ENCODE assay signal across 8 cellular contexts in the genomic region with DNA sequence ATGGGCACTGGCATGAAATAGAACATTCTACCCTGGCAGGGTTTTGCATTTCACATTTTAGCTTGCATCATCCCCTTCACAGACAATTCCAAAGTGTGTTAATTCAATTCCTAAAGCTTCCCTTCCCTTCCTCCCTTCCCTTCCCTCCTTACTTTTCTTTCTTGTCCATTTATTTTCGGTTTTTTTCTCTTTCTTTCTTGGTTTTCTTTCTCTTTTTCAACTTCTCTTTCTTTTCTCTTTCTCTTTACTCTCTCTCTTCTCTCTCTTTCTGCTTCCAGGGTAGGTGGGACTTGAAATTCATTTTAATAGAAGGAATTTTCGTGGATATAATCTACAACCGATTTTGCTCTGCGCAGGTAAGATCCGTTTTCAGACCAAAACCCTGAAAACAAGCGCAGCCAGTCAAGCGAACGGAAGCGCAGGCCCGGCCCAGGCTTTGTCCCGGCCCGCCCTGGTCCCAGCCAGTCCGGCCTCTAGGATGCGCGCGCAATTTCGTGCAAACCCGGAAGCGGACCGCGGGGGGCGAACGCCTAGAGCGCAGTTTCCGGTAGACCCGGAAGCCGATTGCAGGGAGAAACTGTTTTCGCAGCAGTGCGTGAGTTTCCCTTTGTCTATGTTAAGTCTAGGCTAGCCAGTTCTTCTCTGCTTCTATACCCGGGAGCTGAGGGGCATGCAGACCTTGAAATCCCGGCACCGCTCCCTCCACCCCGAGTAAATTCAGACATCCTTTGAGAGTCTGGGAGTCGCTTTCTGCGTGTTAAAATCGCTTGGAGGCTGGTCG. TPM values are rescaled to one million over a fixed set of nuclear protein-coding genes. Genes with fewer than 3 reads are reported as not detected.
A peak's percentile ranks its signal among the peaks of the same experiment; 100 is the strongest.
DNase-seq lines count a peak whose midpoint lies in the region; ATAC-seq, FAIRE-seq and TF ChIP-seq lines count a peak whose summit lies in the region.

A gene (plus strand): TSS at position 540 of the 781 bp plus-strand sequence. CDS start 4,165 bp downstream, outside the sequence.

- H3K27me3 Mint-ChIP-seq in activated naive CD4-positive, alpha-beta T cell treated with anti-CD3 and anti-CD28 coated beads, Interleukin-2, amount 50 U/mL, for 24 hours = no peaks in the 10 kb centered on the region

- peak; percentile 89 for ATAC-seq in GM18520 (IDR thresholded peaks at IDR 0.05; ENCODE audit: unreplicated experiment)

- peak within 1 kb of the TSS; percentile 94 for H3K4me3 Mint-ChIP-seq in activated naive CD4-positive, alpha-beta T cell treated with anti-CD3 and anti-CD28 coated beads, Interleukin-2, amount 50 U/mL, for 24 hours

- H3K9me3 Mint-ChIP-seq in activated naive CD4-positive, alpha-beta T cell treated with anti-CD3 and anti-CD28 coated beads, Interleukin-2, amount 50 U/mL, for 24 hours = peaks cover 32% of the 10 kb centered on the region

- no peak for FAIRE-seq in frontal cortex (lab: Jason Lieb, UNC)

- H3K4me1 Mint-ChIP-seq in activated naive CD4-positive, alpha-beta T cell treated with anti-CD3 and anti-CD28 coated beads, Interleukin-2, amount 50 U/mL, for 24 hours = peaks cover 22% of the 10 kb centered on the region

- no peak for TF ChIP-seq CTCF in subcutaneous adipose tissue (IDR thresholded peaks at IDR 0.05; ENCODE audit: low read depth)

- H3K36me3 Mint-ChIP-seq in activated naive CD4-positive, alpha-beta T cell treated with anti-CD3 and anti-CD28 coated beads, Interleukin-2, amount 50 U/mL, for 24 hours = peaks cover 62% of the 10 kb centered on the region

- peak within 1 kb of the TSS; percentile 90 for H3K27ac Mint-ChIP-seq in activated naive CD4-positive, alpha-beta T cell treated with anti-CD3 and anti-CD28 coated beads, Interleukin-2, amount 50 U/mL, for 24 hours

- DNase-seq in 8988T (peak; percentile 75), HuH-7 (ENCODE audit: low spot score) (peak; percentile 78), SK-MEL-5 (ENCODE audit: low read depth, low spot score) (peak; percentile 90), frontal cortex (ENCODE audit: low spot score in 2 of 2) (peak; percentile 77 to 93), occipital lobe (lab: John Stamatoyannopoulos, UW) (peak; percentile 88)

- in situ Hi-C loops in SK-MEL-5 (cut with HindIII; ENCODE audit: low pct_unique_long_range_greater_than_20kb, low sequenced_read_pairs) = no loop called here

RNA-seq across cellular contexts. Expression of the gene that starts here (rescaled TPM):
- total RNA-seq in SK-MEL-5 (2014; rRNA removed; shearing (Covaris generic)) = 10.4 and 10.7 TPM in 2 replicates
- polyA plus RNA-seq in SK-MEL-5 (2015; cell fraction: cytosol; rRNA removed) = 7.6 and 13.0 TPM in 2 replicates
- 19.6 and 38.5 TPM in 2 replicates for polyA plus RNA-seq in SK-MEL-5 (2015; cell fraction: nucleus; rRNA removed)
- total RNA-seq in frontal cortex (48.1 TPM), occipital lobe (57.9 TPM), subcutaneous adipose tissue (10 to 100 TPM; 20.7 to 26.8 (median 24.1) TPM)

Comparison
In these comparisons a context has a peak if more than half of its experiments do, and no peak if none do; other contexts are left out.
1. Peak in every context shown above with its lines: DNase-seq and ATAC-seq.